In genomic region chr6:4780360-4780812, GRCh38 we compare ENCODE assay signal across 14 cellular contexts. TPM values are rescaled to one million over a fixed set of nuclear protein-coding genes. Genes with fewer than 3 reads are reported as not detected.
DNase-seq lines count a peak whose midpoint lies in the region; TF ChIP-seq lines count a peak whose summit lies in the region.
"Had no signal": no experiment of that assay in that cellular context is flagged by ENCODE, and none has a peak within 500 bp of the region (broad histone marks: within the 10 kb centered on the region; RNA-seq: fewer than 3 reads in every experiment).

No MANE protein-coding gene starts in this region.

- no peaks in the 10 kb centered on the region for H4K20me1 ChIP-seq in fibroblast of lung (ENCODE audit: control insufficient read depth, extremely low read depth, insufficient read depth, low read length)

- peaks cover 74% of the 10 kb centered on the region for H3K4me1 Mint-ChIP-seq in activated naive CD4-positive, alpha-beta T cell treated with anti-CD3 and anti-CD28 coated beads, Interleukin-2, amount 50 U/mL, for 24 hours

- no peak for TF ChIP-seq POLR2A in uterus (IDR thresholded peaks at IDR 0.05)

- H3K9me3 ChIP-seq in fibroblast of lung (ENCODE audit: control insufficient read depth, insufficient read depth, low read depth, low read length) = no peaks in the 10 kb centered on the region
- no peaks in the 10 kb centered on the region for H3K9me3 ChIP-seq in uterus

- peaks cover 11% of the 10 kb centered on the region for H3K9me3 Mint-ChIP-seq in activated naive CD4-positive, alpha-beta T cell treated with anti-CD3 and anti-CD28 coated beads, Interleukin-2, amount 50 U/mL, for 24 hours

- peaks cover 73% of the 10 kb centered on the region for H3K79me2 ChIP-seq in fibroblast of lung (ENCODE audit: control insufficient read depth, insufficient read depth, low read length)

- no peak overlapping the region for H3K4me3 ChIP-seq in fibroblast of lung (replicated peaks in 1 of 4; ENCODE audit: control extremely low read depth in 1 of 4, insufficient read depth in 1 of 4, low read depth in 3 of 4, low read length in 4 of 4)
- no peak overlapping the region for H3K4me3 ChIP-seq in uterus
- H3K4me3 ChIP-seq: SK-N-MC had no signal

- H2AFZ ChIP-seq in fibroblast of lung (ENCODE audit: low read length) = no peak overlapping the region

- H3K4me1 ChIP-seq in fibroblast of lung (ENCODE audit: control insufficient read depth, extremely low read depth, insufficient read depth, low read length) = peaks cover 6% of the 10 kb centered on the region
- no peaks in the 10 kb centered on the region for H3K4me1 ChIP-seq in uterus

- H3K27me3 Mint-ChIP-seq in activated naive CD4-positive, alpha-beta T cell treated with anti-CD3 and anti-CD28 coated beads, Interleukin-2, amount 50 U/mL, for 24 hours = no peaks in the 10 kb centered on the region

- no peak overlapping the region for H3K9ac ChIP-seq in fibroblast of lung (ENCODE audit: insufficient read depth, low read length)

- H3K27ac ChIP-seq in fibroblast of lung (ENCODE audit: insufficient read depth, low read length) (no peak overlapping the region), uterus (peak overlapping the region in 1 of 2 donors; percentile 50)
- H3K27ac ChIP-seq: foreskin keratinocyte, SK-N-MC had no signal

- no peak for TF ChIP-seq CTCF in fibroblast of lung (conservative IDR thresholded peaks at IDR 0.05 in 1 of 2, IDR thresholded peaks at IDR 0.05 in 1 of 2; ENCODE audit: low read depth in 1 of 2, low read length in 2 of 2)
- no peak for TF ChIP-seq CTCF in uterus (IDR thresholded peaks at IDR 0.05)

- intact Hi-C loops in uterus (cut with DNase I; ENCODE audit: low total_unique reads) = no loop called here

- peak overlapping the region; percentile 44 for H3K4me3 Mint-ChIP-seq in activated naive CD4-positive, alpha-beta T cell treated with anti-CD3 and anti-CD28 coated beads, Interleukin-2, amount 50 U/mL, for 24 hours

- H3K4me2 ChIP-seq in fibroblast of lung (ENCODE audit: extremely low read depth, insufficient read depth, low read length) = no peak overlapping the region

- peaks cover 4% of the 10 kb centered on the region for H3K36me3 Mint-ChIP-seq in activated naive CD4-positive, alpha-beta T cell treated with anti-CD3 and anti-CD28 coated beads, Interleukin-2, amount 50 U/mL, for 24 hours

- H3K27me3 ChIP-seq in fibroblast of lung (ENCODE audit: control insufficient read depth, insufficient read depth, low read length) (no peaks in the 10 kb centered on the region), uterus (no peaks in the 10 kb centered on the region)
- H3K27me3 ChIP-seq: foreskin keratinocyte had no signal

- DNase-seq in activated naive CD4-positive, alpha-beta T cell treated with Interleukin-2 at 50 U/mL for 16 hours = no peak
- peak; percentile 5 for DNase-seq in RKO (ENCODE audit: low spot score)
- DNase-seq in fibroblast of lung (ENCODE audit: low read depth in 2 of 2) = peak; percentile 43 to 67
- peak; percentile 27 to 44 for DNase-seq in uterus
- no peak for DNase-seq in NCI-H146 (lab: John Stamatoyannopoulos, UW)
- no peak for DNase-seq in amniotic stem cell (lab: John Stamatoyannopoulos, UW)
- DNase-seq in NCI-H748 (lab: John Stamatoyannopoulos, UW; ENCODE audit: unreplicated experiment) = no peak
- DNase-seq: activated CD4-positive, alpha-beta T cell treated with anti-CD3 and anti-CD28 coated beads for 1 hour; DND-41; NCI-H1105 treated with DMSO at 0.1 percent for 48 hours; NCI-H748 treated with DMSO at 0.1 percent for 48 hours had no signal

- H3K36me3 ChIP-seq in fibroblast of lung (ENCODE audit: control insufficient read depth, insufficient read depth, low read length) (no peaks in the 10 kb centered on the region), uterus (no peaks in the 10 kb centered on the region)

- H3K27ac Mint-ChIP-seq in activated naive CD4-positive, alpha-beta T cell treated with anti-CD3 and anti-CD28 coated beads, Interleukin-2, amount 50 U/mL, for 24 hours = no peak overlapping the region

RNA-seq across cellular contexts. Expression of gene CDYL, which starts 4.2 kb away (rescaled TPM):
- total RNA-seq in fibroblast of lung (21.3 and 24.9 TPM in 2 replicates), uterus (100 to 1,000 TPM in 1 of 4 donors, 10 to 100 TPM in 3; 24.1 to 118 (median 42.3) TPM)
- polyA plus RNA-seq in fibroblast of lung = 16.9 and 20.6 TPM in 2 replicates
- 13.9 and 15.0 TPM in 2 replicates for polyA plus RNA-seq in fibroblast of lung (2012)
- 12.7 and 14.9 TPM in 2 replicates for polyA minus RNA-seq in fibroblast of lung (ENCODE audit: low replicate concordance)

Comparison
In these comparisons a context has a peak if more than half of its experiments do, and no peak if none do; other contexts are left out.
1. DNase-seq: peak in RKO (single experiment), fibroblast of lung (2 of 2) and uterus (2 of 2); none in activated naive CD4-positive, alpha-beta T cell treated with Interleukin-2 at 50 U/mL for 16 hours (single experiment), NCI-H146 (single experiment), amniotic stem cell (single experiment) and NCI-H748 (single experiment).